8 cellular contexts compared by ENCODE assay signal in genomic region chr4:163167333-163167626, GRCh38. TPM values are rescaled to one million over a fixed set of nuclear protein-coding genes. Genes with fewer than 3 reads are reported as not detected.
DNase-seq lines count a peak whose midpoint lies in the region; ATAC-seq and TF ChIP-seq lines count a peak whose summit lies in the region.

No MANE protein-coding gene starts in this region.

- H3K27me3 ChIP-seq in GM23248 (replicated peaks; ENCODE audit: insufficient read depth) (no peaks in the 10 kb centered on the region), WERI-Rb-1 (ENCODE audit: insufficient read depth, low read depth, severe bottlenecking) (no peaks in the 10 kb centered on the region)

- H3K36me3 ChIP-seq in GM23248 (ENCODE audit: low read depth), result peaks cover 10% of the 10 kb centered on the region; the same call in 1 of the 2 replicates
- H3K36me3 ChIP-seq in WERI-Rb-1, result peaks cover 25% of the 10 kb centered on the region

- H3K9me3 ChIP-seq in GM23248 (ENCODE audit: low read depth) (no peaks in the 10 kb centered on the region), WERI-Rb-1 (ENCODE audit: severe bottlenecking) (peaks cover 5% of the 10 kb centered on the region)

- peak overlapping the region; percentile 97 for H2AFZ ChIP-seq in GM23248

- peak overlapping the region; percentile 93 for H3K9ac ChIP-seq in GM23248

- DNase-seq in GM23248, result peak; percentile 60
- no peak for DNase-seq in WERI-Rb-1
- DNase-seq in foreskin melanocyte, result peak; percentile 34
- no peak for DNase-seq in skeletal muscle cell (ENCODE audit: low read depth)
- no peak for DNase-seq in posterior vena cava (ENCODE audit: low spot score)
- no peak for DNase-seq in NCI-H1048 (lab: John Stamatoyannopoulos, UW)

- peaks cover 9% of the 10 kb centered on the region for H3K4me1 ChIP-seq in GM23248 (ENCODE audit: insufficient read depth)

- in situ Hi-C loops in GM23248 (cut with MboI), result no loop called here

- no peaks in the 10 kb centered on the region for H3K9me2 ChIP-seq in GM23248 (ENCODE audit: insufficient read depth)

- peaks cover 2% of the 10 kb centered on the region for H3F3A ChIP-seq in GM23248 (ENCODE audit: insufficient read depth)

- TF ChIP-seq CTCF in WERI-Rb-1 (IDR thresholded peaks at IDR 0.05; ENCODE audit: low read depth, low read length), result no peak

- peaks cover 43% of the 10 kb centered on the region for H3K79me2 ChIP-seq in GM23248 (ENCODE audit: insufficient read depth)

- H3K27ac ChIP-seq in GM23248, result peak overlapping the region; percentile 87
- H3K27ac ChIP-seq in WERI-Rb-1, result peak overlapping the region; percentile 87

- H3K4me2 ChIP-seq in GM23248 (ENCODE audit: unreplicated experiment), result peak overlapping the region; percentile 97

- H4K20me1 ChIP-seq in GM23248 (ENCODE audit: insufficient read depth), result no peaks in the 10 kb centered on the region

- no peak for ATAC-seq in HG03521 (IDR thresholded peaks at IDR 0.05; ENCODE audit: unreplicated experiment)
- ATAC-seq in HG02678 (IDR thresholded peaks at IDR 0.05; ENCODE audit: unreplicated experiment), result no peak

- intact Hi-C loops in posterior vena cava (cut with DNase I), result no loop called here

- H3K4me3 ChIP-seq in GM23248, result peak overlapping the region; percentile 88
- H3K4me3 ChIP-seq in WERI-Rb-1 (ENCODE audit: low read depth, low read length), result peak overlapping the region; percentile 75
- peak overlapping the region; percentile 92 for H3K4me3 ChIP-seq in skeletal muscle cell (ENCODE audit: low read depth, low read length)

- WGBS in GM23248 (ENCODE audit: low coverage in 1 of 2, low lambda C conversion rate in 2 of 2, missing lambda C conversion rate in 2 of 2), 2 experiments, result 90 to 92% methylated on average over 5 of the region's 5 CpGs

RNA-seq across cellular contexts. Expression of gene NAF1, which starts 0.6 kb away (rescaled TPM):
- total RNA-seq in GM23248 (2014; rRNA removed; shearing (Covaris generic)), result 2.8 and 9.7 TPM in 2 replicates
- 4.5 and 6.2 TPM in 2 replicates for polyA plus RNA-seq in GM23248 (2016; fragmentation: Nextera tagmentation; extraction: Ambion mirVana)
- total RNA-seq in posterior vena cava, result 10 to 100 TPM; 23.6 to 28.2 TPM

Comparison
In these comparisons a context has a peak if more than half of its experiments do, and no peak if none do; other contexts are left out.
1. DNase-seq: peak in GM23248 (single experiment) and foreskin melanocyte (single experiment); none in WERI-Rb-1 (single experiment), skeletal muscle cell (single experiment), posterior vena cava (single experiment) and NCI-H1048 (single experiment).
2. Peak in every context shown above with its lines, with median percentiles within 50 percentile points of each other: H3K4me3 ChIP-seq.